ENCODE assay signal across 19 cellular contexts in genomic region chr4:57098415-57098814, GRCh38. TPM values are rescaled to one million over a fixed set of nuclear protein-coding genes. Genes with fewer than 3 reads are reported as not detected.
A peak's percentile ranks its signal among the peaks of the same experiment; 100 is the strongest.
DNase-seq lines count a peak whose midpoint lies in the region; ATAC-seq, FAIRE-seq and TF ChIP-seq lines count a peak whose summit lies in the region.
"Had no signal": no experiment of that assay in that cellular context is flagged by ENCODE, and none has a peak within 500 bp of the region (broad histone marks: within the 10 kb centered on the region; RNA-seq: fewer than 3 reads in every experiment).

No MANE protein-coding gene starts in this region.

- H3K9ac ChIP-seq in neuronal stem cell (ENCODE audit: low read depth, low read length, poor library complexity): no peak overlapping the region

- no peak overlapping the region for H3K4me2 ChIP-seq in neuronal stem cell (ENCODE audit: insufficient read depth, low read length, poor library complexity, severe bottlenecking)

- no peak for ATAC-seq in activated CD8-positive, alpha-beta T cell treated with anti-CD3 and anti-CD28 coated beads for 36 hours
- ATAC-seq: activated CD4-positive, alpha-beta T cell treated with anti-CD3 and anti-CD28 coated beads for 36 hours had no signal

- intact Hi-C loops in left ventricle myocardium inferior (cut with micrococcal nuclease): no loop called here
- intact Hi-C loops in activated CD8-positive, alpha-beta T cell treated with anti-CD3 and anti-CD28 coated beads for 36 hours (cut with micrococcal nuclease): no loop called here

- H3K23ac ChIP-seq in neuronal stem cell (ENCODE audit: low read depth, low read length, poor library complexity): no peak overlapping the region

- H3K27me3 Mint-ChIP-seq in brain (no peaks in the 10 kb centered on the region), type B pancreatic cell (no peaks in the 10 kb centered on the region)
- H3K27me3 Mint-ChIP-seq in activated CD8-positive, alpha-beta T cell treated with anti-CD3 and anti-CD28 coated beads for 36 hours: no peaks in the 10 kb centered on the region
- H3K27me3 Mint-ChIP-seq: activated CD4-positive, alpha-beta T cell treated with anti-CD3 and anti-CD28 coated beads for 36 hours had no signal

- H3K36me3 ChIP-seq in left ventricle myocardium inferior: no peaks in the 10 kb centered on the region
- H3K36me3 ChIP-seq in neuronal stem cell (replicated peaks in 1 of 2; ENCODE audit: control insufficient read depth in 2 of 2, insufficient read depth in 2 of 2, low read length in 2 of 2): no peaks in the 10 kb centered on the region

- H3K18ac ChIP-seq in neuronal stem cell (ENCODE audit: low read length): peak overlapping the region; percentile 22

- no peak for TF ChIP-seq CTCF in brain (conservative IDR thresholded peaks at IDR 0.05)
- no peak for TF ChIP-seq CTCF in left ventricle myocardium inferior (IDR thresholded peaks at IDR 0.05; ENCODE audit: borderline replicate concordance)
- TF ChIP-seq CTCF in type B pancreatic cell (conservative IDR thresholded peaks at IDR 0.05): no peak
- TF ChIP-seq CTCF in activated CD8-positive, alpha-beta T cell treated with anti-CD3 and anti-CD28 coated beads for 36 hours (IDR thresholded peaks at IDR 0.05): no peak
- TF ChIP-seq CTCF in D721Med (IDR thresholded peaks at IDR 0.05; ENCODE audit: insufficient read depth, missing control alignments): no peak

- H3K4me1 ChIP-seq in left ventricle myocardium inferior (peaks cover 100% of the 10 kb centered on the region), neuronal stem cell (ENCODE audit: control insufficient read depth in 2 of 2, insufficient read depth in 1 of 2, low read depth in 1 of 2, low read length in 2 of 2) (peaks cover 5 to 12% of the 10 kb centered on the region in 2 donors)

- H3K27ac ChIP-seq in left ventricle myocardium inferior (replicated peaks): peak overlapping the region; percentile 98
- H3K27ac ChIP-seq in neuronal stem cell (replicated peaks; ENCODE audit: low read length): no peak overlapping the region

- no peaks in the 10 kb centered on the region for H3K9me3 ChIP-seq in left ventricle myocardium inferior (replicated peaks)
- H3K9me3 ChIP-seq in neuronal stem cell (replicated peaks in 1 of 2; ENCODE audit: control insufficient read depth in 2 of 2, insufficient read depth in 1 of 2, low read depth in 1 of 2, low read length in 2 of 2): no peaks in the 10 kb centered on the region

- no peak overlapping the region for H3K14ac ChIP-seq in neuronal stem cell (ENCODE audit: low read length)

- H3K27ac Mint-ChIP-seq in brain (peak overlapping the region in 4 of 5 experiments; percentile 26 to 93 (median 80)), type B pancreatic cell (peak overlapping the region; percentile 69)
- no peak overlapping the region for H3K27ac Mint-ChIP-seq in activated CD8-positive, alpha-beta T cell treated with anti-CD3 and anti-CD28 coated beads for 36 hours
- H3K27ac Mint-ChIP-seq: activated CD4-positive, alpha-beta T cell treated with anti-CD3 and anti-CD28 coated beads for 36 hours; activated naive CD8-positive, alpha-beta T cell treated with anti-CD3 and anti-CD28 coated beads, Interleukin-2, amount 10 ng/mL, durations not matched to agents 7 days and 5 days; CD4-positive, alpha-beta memory T cell had no signal

- peak overlapping the region; percentile 75 for H2AFZ ChIP-seq in neuronal stem cell (ENCODE audit: low read length)

- H2BK5ac ChIP-seq in neuronal stem cell (ENCODE audit: low read length): no peak overlapping the region

- DNase-seq in left ventricle myocardium inferior (no peak), neuronal stem cell (ENCODE audit: low spot score) (no peak), type B pancreatic cell (ENCODE audit: extremely low spot score, unreplicated experiment) (no peak), D721Med (ENCODE audit: insufficient read length, low spot score) (no peak)
- DNase-seq in activated CD8-positive, alpha-beta T cell treated with anti-CD3 and anti-CD28 coated beads for 36 hours: no peak
- DNase-seq in activated effector memory CD4-positive, alpha-beta T cell treated with anti-CD3 and anti-CD28 coated beads, Interleukin-2, amount 50 U/mL, for 16 hours: no peak
- DNase-seq: activated CD4-positive, alpha-beta T cell treated with anti-CD3 and anti-CD28 coated beads for 36 hours; activated naive CD8-positive, alpha-beta T cell treated with anti-CD3 and anti-CD28 coated beads, Interleukin-2, amount 10 ng/mL, durations not matched to agents 7 days and 5 days; activated T-cell treated with anti-CD3 and anti-CD28 coated beads for 4 hours; CD4-positive, alpha-beta memory T cell; cortex of kidney; erythroblast; NCI-H187 treated with DMSO at 0.1 percent for 48 hours; NCI-H526 treated with DMSO at 0.1 percent for 48 hours; occipital lobe; RPMI8226; substantia nigra; T-helper 2 cell had no signal

- no peak overlapping the region for H2BK12ac ChIP-seq in neuronal stem cell (ENCODE audit: low read length)

- FAIRE-seq in D721Med (lab: Jason Lieb, UNC): no peak

- H3K36me3 Mint-ChIP-seq in brain (no peaks in the 10 kb centered on the region), type B pancreatic cell (no peaks in the 10 kb centered on the region)
- no peaks in the 10 kb centered on the region for H3K36me3 Mint-ChIP-seq in activated CD8-positive, alpha-beta T cell treated with anti-CD3 and anti-CD28 coated beads for 36 hours (ENCODE audit: low read depth)
- H3K36me3 Mint-ChIP-seq: activated naive CD8-positive, alpha-beta T cell treated with anti-CD3 and anti-CD28 coated beads, Interleukin-2, amount 10 ng/mL, durations not matched to agents 7 days and 5 days; CD4-positive, alpha-beta memory T cell had no signal

- H3K9me3 Mint-ChIP-seq in brain (no peaks in the 10 kb centered on the region), type B pancreatic cell (peaks cover 4% of the 10 kb centered on the region)
- H3K9me3 Mint-ChIP-seq in activated CD8-positive, alpha-beta T cell treated with anti-CD3 and anti-CD28 coated beads for 36 hours: no peaks in the 10 kb centered on the region
- H3K9me3 Mint-ChIP-seq: activated naive CD8-positive, alpha-beta T cell treated with anti-CD3 and anti-CD28 coated beads, Interleukin-2, amount 10 ng/mL, durations not matched to agents 7 days and 5 days; CD4-positive, alpha-beta memory T cell had no signal

- H2AK5ac ChIP-seq in neuronal stem cell (ENCODE audit: low read depth, low read length): no peak overlapping the region

- H4K91ac ChIP-seq in neuronal stem cell (ENCODE audit: low read depth, low read length, poor library complexity): no peak overlapping the region

- H3K4me1 Mint-ChIP-seq in brain: peaks cover 43% of the 10 kb centered on the region
- peaks cover 63% of the 10 kb centered on the region for H3K4me1 Mint-ChIP-seq in type B pancreatic cell (ENCODE audit: unreplicated experiment)
- H3K4me1 Mint-ChIP-seq in activated CD8-positive, alpha-beta T cell treated with anti-CD3 and anti-CD28 coated beads for 36 hours (ENCODE audit: low read depth): no peaks in the 10 kb centered on the region
- H3K4me1 Mint-ChIP-seq: activated CD4-positive, alpha-beta T cell treated with anti-CD3 and anti-CD28 coated beads for 36 hours; activated naive CD8-positive, alpha-beta T cell treated with anti-CD3 and anti-CD28 coated beads, Interleukin-2, amount 10 ng/mL, durations not matched to agents 7 days and 5 days; CD4-positive, alpha-beta memory T cell had no signal

- H2BK15ac ChIP-seq in neuronal stem cell (ENCODE audit: low read length): no peak overlapping the region

- POLR2A ChIA-PET in activated CD8-positive, alpha-beta T cell treated with anti-CD3 and anti-CD28 coated beads for 36 hours (lab: Charles Lee): no interaction called here

- H3K4me3 Mint-ChIP-seq in brain: peak overlapping the region in 1 of 5 experiments; percentile 45
- H3K4me3 Mint-ChIP-seq in type B pancreatic cell: peak overlapping the region; percentile 42
- no peak overlapping the region for H3K4me3 Mint-ChIP-seq in activated CD8-positive, alpha-beta T cell treated with anti-CD3 and anti-CD28 coated beads for 36 hours
- H3K4me3 Mint-ChIP-seq: activated CD4-positive, alpha-beta T cell treated with anti-CD3 and anti-CD28 coated beads for 36 hours; activated naive CD8-positive, alpha-beta T cell treated with anti-CD3 and anti-CD28 coated beads, Interleukin-2, amount 10 ng/mL, durations not matched to agents 7 days and 5 days; CD4-positive, alpha-beta memory T cell had no signal

- WGBS in neuronal stem cell (ENCODE audit: extremely low coverage in 2 of 2, insufficient read length in 2 of 2, insufficient replicate concordance in 1 of 2), 2 donors: no CpG with 5 or more reads among the region's 5 CpGs

- no peak overlapping the region for H4K8ac ChIP-seq in neuronal stem cell (ENCODE audit: low read depth, low read length)

- H3K4me3 ChIP-seq in left ventricle myocardium inferior (peak overlapping the region; percentile 12), neuronal stem cell (ENCODE audit: low read length in 2 of 2) (no peak overlapping the region)

- H3K4ac ChIP-seq in neuronal stem cell (ENCODE audit: low read length): no peak overlapping the region

- H2BK120ac ChIP-seq in neuronal stem cell (ENCODE audit: low read depth, low read length): no peak overlapping the region

- H3K79me1 ChIP-seq in neuronal stem cell (ENCODE audit: low read depth, low read length): no peaks in the 10 kb centered on the region

- H3K27me3 ChIP-seq in left ventricle myocardium inferior (ENCODE audit: low read depth) (no peaks in the 10 kb centered on the region), neuronal stem cell (ENCODE audit: control insufficient read depth in 3 of 3, insufficient read depth in 3 of 3, low read depth in 1 of 3, low read length in 3 of 3) (peaks cover 0 to 2% (median 0%) of the 10 kb centered on the region in 3 experiments)

- CTCF ChIA-PET in activated CD8-positive, alpha-beta T cell treated with anti-CD3 and anti-CD28 coated beads for 36 hours (lab: Charles Lee): interaction anchor here (0.8 to 1.2 kb wide), 2 partner anchors 11 to 65 kb away, joined by 3 to 4 read pairs; no protein-coding TSS in a partner anchor

RNA-seq across cellular contexts. Expression of gene IGFBP7, which starts 11.8 kb away (rescaled TPM):
- 176 TPM for polyA plus RNA-seq in brain (ENCODE audit: insufficient read depth, low read depth, low replicate concordance)
- 698 TPM for total RNA-seq in left ventricle myocardium inferior
- polyA plus RNA-seq in neuronal stem cell (2013, experiment 1 of 2): 3.3 TPM
- polyA plus RNA-seq in neuronal stem cell (2013, experiment 2 of 2): 3.1 TPM
- 63.0 and 108 TPM in 2 replicates for total RNA-seq in type B pancreatic cell (ENCODE audit: low replicate concordance)
- total RNA-seq in activated CD8-positive, alpha-beta T cell treated with anti-CD3 and anti-CD28 coated beads for 36 hours: not detected
- total RNA-seq: activated CD4-positive, alpha-beta T cell treated with anti-CD3 and anti-CD28 coated beads for 36 hours; CD4-positive, alpha-beta memory T cell had no signal
- polyA plus RNA-seq: CD4-positive, alpha-beta memory T cell had no signal

Comparison
In these comparisons a context has a peak if more than half of its experiments do, and no peak if none do; other contexts are left out.
1. RNA of gene IGFBP7, which starts 11.8 kb away (total RNA-seq): 698 TPM in left ventricle myocardium inferior (single experiment) and 63.0 to 108 TPM in type B pancreatic cell; not detected in activated CD8-positive, alpha-beta T cell treated with anti-CD3 and anti-CD28 coated beads for 36 hours; every median in the first group is over 10 times any median in the second.